ENCODE assay signal across 10 cellular contexts in the genomic region with DNA sequence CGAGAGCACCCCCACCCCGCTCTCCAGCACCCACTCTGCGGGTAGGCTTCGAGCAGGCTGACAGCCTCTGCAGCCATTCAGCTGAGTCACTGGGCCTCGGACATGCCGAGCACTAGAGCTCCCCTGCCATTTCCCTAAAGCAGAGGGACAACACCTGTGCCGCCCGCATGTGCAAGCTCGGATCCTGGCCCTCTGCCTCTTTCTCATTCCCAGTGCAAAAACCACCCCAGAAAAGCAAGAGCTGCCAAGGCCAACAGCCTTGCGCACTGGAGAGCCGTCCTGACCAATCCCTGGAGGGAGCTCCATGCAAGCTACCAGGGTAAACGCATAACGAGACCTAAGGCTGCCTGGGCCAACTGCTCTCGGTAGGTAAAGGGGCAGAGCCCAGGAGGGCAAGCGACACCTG. TPM values are rescaled to one million over a fixed set of nuclear protein-coding genes. Genes with fewer than 3 reads are reported as not detected.
DNase-seq lines count a peak whose midpoint lies in the region; ATAC-seq lines count a peak whose summit lies in the region.
"Had no signal": no experiment of that assay in that cellular context is flagged by ENCODE, and none has a peak within 500 bp of the region (broad histone marks: within the 10 kb centered on the region; RNA-seq: fewer than 3 reads in every experiment).

No MANE protein-coding gene starts in this region.

- POLR2A ChIA-PET in activated CD4-positive, alpha-beta T cell treated with anti-CD3 and anti-CD28 coated beads, Interleukin-2, amount 10 ng/mL, durations not matched to agents 7 days and 5 days (lab: Charles Lee): no interaction called here
- POLR2A ChIA-PET in activated naive CD8-positive, alpha-beta T cell treated with anti-CD3 and anti-CD28 coated beads, Interleukin-2, amount 10 ng/mL, durations not matched to agents 7 days and 5 days (lab: Charles Lee): interaction anchor here (0.7 to 7.6 kb wide), 6 partner anchors 17 to 52 kb away, joined by 3 to 110 read pairs (median 12); partner anchors contain the start of genes ARHGAP4 and IRAK1

- H3K9me3 Mint-ChIP-seq in activated CD4-positive, alpha-beta T cell treated with anti-CD3 and anti-CD28 coated beads, Interleukin-2, amount 10 ng/mL, durations not matched to agents 7 days and 5 days: no peaks in the 10 kb centered on the region
- no peaks in the 10 kb centered on the region for H3K9me3 Mint-ChIP-seq in activated naive CD8-positive, alpha-beta T cell treated with anti-CD3 and anti-CD28 coated beads, Interleukin-2, amount 10 ng/mL, durations not matched to agents 7 days and 5 days

- peaks cover 30% of the 10 kb centered on the region for H3K4me1 Mint-ChIP-seq in activated CD4-positive, alpha-beta T cell treated with anti-CD3 and anti-CD28 coated beads, Interleukin-2, amount 10 ng/mL, durations not matched to agents 7 days and 5 days
- H3K4me1 Mint-ChIP-seq in activated naive CD8-positive, alpha-beta T cell treated with anti-CD3 and anti-CD28 coated beads, Interleukin-2, amount 10 ng/mL, durations not matched to agents 7 days and 5 days: peaks cover 6% of the 10 kb centered on the region

- peaks cover 42% of the 10 kb centered on the region for H3K36me3 Mint-ChIP-seq in activated CD4-positive, alpha-beta T cell treated with anti-CD3 and anti-CD28 coated beads, Interleukin-2, amount 10 ng/mL, durations not matched to agents 7 days and 5 days (ENCODE audit: low read depth)
- H3K36me3 Mint-ChIP-seq in activated naive CD8-positive, alpha-beta T cell treated with anti-CD3 and anti-CD28 coated beads, Interleukin-2, amount 10 ng/mL, durations not matched to agents 7 days and 5 days: peaks cover 17% of the 10 kb centered on the region

- peak overlapping the region; percentile 100 for H3K4me3 Mint-ChIP-seq in activated CD4-positive, alpha-beta T cell treated with anti-CD3 and anti-CD28 coated beads, Interleukin-2, amount 10 ng/mL, durations not matched to agents 7 days and 5 days
- H3K4me3 Mint-ChIP-seq in activated naive CD8-positive, alpha-beta T cell treated with anti-CD3 and anti-CD28 coated beads, Interleukin-2, amount 10 ng/mL, durations not matched to agents 7 days and 5 days: peak overlapping the region; percentile 100

- peak overlapping the region; percentile 64 for H3K27ac ChIP-seq in temporal lobe (ENCODE audit: low read depth, low read length)

- H3K27ac Mint-ChIP-seq in activated CD4-positive, alpha-beta T cell treated with anti-CD3 and anti-CD28 coated beads, Interleukin-2, amount 10 ng/mL, durations not matched to agents 7 days and 5 days: peak overlapping the region; percentile 90
- H3K27ac Mint-ChIP-seq in activated naive CD8-positive, alpha-beta T cell treated with anti-CD3 and anti-CD28 coated beads, Interleukin-2, amount 10 ng/mL, durations not matched to agents 7 days and 5 days: peak overlapping the region; percentile 100

- no peak for DNase-seq in activated CD4-positive, alpha-beta T cell treated with anti-CD3 and anti-CD28 coated beads, Interleukin-2, amount 10 ng/mL, durations not matched to agents 7 days and 5 days
- no peak for DNase-seq in activated CD4-positive, alpha-beta T cell treated with anti-CD3 and anti-CD28 coated beads for 48 hours
- no peak for DNase-seq in activated naive CD8-positive, alpha-beta T cell treated with anti-CD3 and anti-CD28 coated beads, Interleukin-2, amount 10 ng/mL, durations not matched to agents 7 days and 5 days
- DNase-seq in left lobe of liver (ENCODE audit: low spot score): peak; percentile 77
- no peak for DNase-seq in ecto neural progenitor cell (ENCODE audit: low spot score)
- DNase-seq in foreskin melanocyte: no peak
- DNase-seq: SIG-M5; stimulated activated CD4-positive, alpha-beta T cell treated with anti-CD3 and anti-CD28 coated beads, Interleukin-2, amount 100 ng/mL, for 48 hours had no signal

- no peaks in the 10 kb centered on the region for H3K27me3 Mint-ChIP-seq in activated CD4-positive, alpha-beta T cell treated with anti-CD3 and anti-CD28 coated beads, Interleukin-2, amount 10 ng/mL, durations not matched to agents 7 days and 5 days
- no peaks in the 10 kb centered on the region for H3K27me3 Mint-ChIP-seq in activated naive CD8-positive, alpha-beta T cell treated with anti-CD3 and anti-CD28 coated beads, Interleukin-2, amount 10 ng/mL, durations not matched to agents 7 days and 5 days

- CTCF ChIA-PET in activated CD4-positive, alpha-beta T cell treated with anti-CD3 and anti-CD28 coated beads, Interleukin-2, amount 10 ng/mL, durations not matched to agents 7 days and 5 days (lab: Charles Lee): interaction anchor here (0.9 to 7.6 kb wide), 6 partner anchors 10 to 47 kb away, joined by 3 to 82 read pairs (median 4); partner anchors contain the start of gene RENBP

- ATAC-seq in activated naive CD8-positive, alpha-beta T cell treated with anti-CD3 and anti-CD28 coated beads, Interleukin-2, amount 10 ng/mL, durations not matched to agents 7 days and 5 days (ENCODE audit: low read depth): no peak
- ATAC-seq in left lobe of liver (peak; percentile 61), HG02970 (IDR thresholded peaks at IDR 0.05; ENCODE audit: low FRiP score, unreplicated experiment) (no peak)

RNA-seq across cellular contexts. Expression of gene HCFC1, which starts 5.3 kb away (rescaled TPM):
- 100 to 1,000 TPM; 116 to 121 TPM for total RNA-seq in activated CD4-positive, alpha-beta T cell treated with anti-CD3 and anti-CD28 coated beads, Interleukin-2, amount 10 ng/mL, durations not matched to agents 7 days and 5 days
- total RNA-seq in activated naive CD8-positive, alpha-beta T cell treated with anti-CD3 and anti-CD28 coated beads, Interleukin-2, amount 10 ng/mL, durations not matched to agents 7 days and 5 days: 100 to 1,000 TPM; 101 to 107 TPM
- 17.2 TPM for total RNA-seq in left lobe of liver
- total RNA-seq in temporal lobe: 20.4 TPM

RNA-seq across cellular contexts. Expression of gene TMEM187, which starts 6.3 kb away (rescaled TPM):
- total RNA-seq in activated CD4-positive, alpha-beta T cell treated with anti-CD3 and anti-CD28 coated beads, Interleukin-2, amount 10 ng/mL, durations not matched to agents 7 days and 5 days: 1 to 10 TPM; 7.9 to 8.5 TPM
- 1 to 10 TPM; 8.6 to 9.7 TPM for total RNA-seq in activated naive CD8-positive, alpha-beta T cell treated with anti-CD3 and anti-CD28 coated beads, Interleukin-2, amount 10 ng/mL, durations not matched to agents 7 days and 5 days
- 11.6 TPM for total RNA-seq in left lobe of liver
- 1.7 TPM for total RNA-seq in temporal lobe

RNA-seq across cellular contexts. Expression of gene RENBP, which starts 21.8 kb away (rescaled TPM):
- total RNA-seq in activated CD4-positive, alpha-beta T cell treated with anti-CD3 and anti-CD28 coated beads, Interleukin-2, amount 10 ng/mL, durations not matched to agents 7 days and 5 days: 10 to 100 TPM; 14.2 to 16.5 TPM
- 10 to 100 TPM; 18.1 to 18.8 TPM for total RNA-seq in activated naive CD8-positive, alpha-beta T cell treated with anti-CD3 and anti-CD28 coated beads, Interleukin-2, amount 10 ng/mL, durations not matched to agents 7 days and 5 days
- total RNA-seq in left lobe of liver (5.5 TPM), temporal lobe (1.5 TPM)

RNA-seq across cellular contexts. Expression of gene NAA10, which starts 31.4 kb away (rescaled TPM):
- 10 to 100 TPM; 72.9 to 83.2 TPM for total RNA-seq in activated CD4-positive, alpha-beta T cell treated with anti-CD3 and anti-CD28 coated beads, Interleukin-2, amount 10 ng/mL, durations not matched to agents 7 days and 5 days
- total RNA-seq in activated naive CD8-positive, alpha-beta T cell treated with anti-CD3 and anti-CD28 coated beads, Interleukin-2, amount 10 ng/mL, durations not matched to agents 7 days and 5 days: 10 to 100 TPM; 79.5 to 84.3 TPM
- 38.0 TPM for total RNA-seq in left lobe of liver
- 18.7 TPM for total RNA-seq in temporal lobe

RNA-seq across cellular contexts. Expression of gene ARHGAP4, which starts 40.2 kb away (rescaled TPM):
- total RNA-seq in activated CD4-positive, alpha-beta T cell treated with anti-CD3 and anti-CD28 coated beads, Interleukin-2, amount 10 ng/mL, durations not matched to agents 7 days and 5 days: 100 to 1,000 TPM; 303 to 334 TPM
- 100 to 1,000 TPM; 341 to 356 TPM for total RNA-seq in activated naive CD8-positive, alpha-beta T cell treated with anti-CD3 and anti-CD28 coated beads, Interleukin-2, amount 10 ng/mL, durations not matched to agents 7 days and 5 days
- 8.1 TPM for total RNA-seq in left lobe of liver
- 3.2 TPM for total RNA-seq in temporal lobe
